ENCODE assay signal across 29 cellular contexts in the genomic region with DNA sequence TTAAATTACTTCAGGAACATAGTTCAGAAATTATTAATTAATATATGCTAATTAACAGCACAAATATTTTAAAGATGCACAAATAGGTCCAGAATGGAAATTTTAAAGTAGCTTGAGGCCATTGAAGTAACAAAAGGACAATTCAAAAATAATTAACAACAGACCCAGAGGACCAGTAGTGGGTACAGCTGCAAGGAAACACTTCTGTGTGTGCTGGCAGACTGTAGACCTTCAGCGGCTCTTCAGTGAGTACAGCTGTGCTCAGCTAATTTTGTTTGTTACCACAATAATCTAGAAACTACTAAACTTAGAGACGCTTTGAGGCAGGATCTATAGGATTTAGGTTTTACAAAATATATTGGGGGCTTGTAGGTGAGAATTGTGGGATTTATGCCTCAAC.
"Had no signal": no experiment of that assay in that cellular context is flagged by ENCODE, and none has a peak within 500 bp of the region (broad histone marks: within the 10 kb centered on the region; RNA-seq: fewer than 3 reads in every experiment).

No MANE protein-coding gene starts in this region.

- H3K4me1 ChIP-seq: adrenal gland, body of pancreas, foreskin keratinocyte, gastrocnemius medialis, heart right ventricle had no signal

- H3K36me3 ChIP-seq: adrenal gland, gastrocnemius medialis, heart right ventricle, WERI-Rb-1 had no signal

- H2AFZ ChIP-seq: hepatocyte had no signal

- ATAC-seq: activated CD4-positive, CD25-positive, alpha-beta regulatory T cell treated with anti-CD3 and anti-CD28 coated beads, Interleukin-2, amount 50 U/mL, for 24 hours; activated CD8-positive, alpha-beta memory T cell treated with anti-CD3 and anti-CD28 coated beads, Interleukin-2, amount 10 ng/mL, durations not matched to agents 7 days and 5 days; activated CD8-positive, alpha-beta T cell treated with anti-CD3 and anti-CD28 coated beads, Interleukin-2, amount 10 ng/mL, durations not matched to agents 7 days and 5 days; activated naive CD8-positive, alpha-beta T cell treated with anti-CD3 and anti-CD28 coated beads, Interleukin-2, amount 50 U/mL, for 24 hours; body of pancreas; esophagus mucosa; foreskin keratinocyte; gastrocnemius medialis; heart right ventricle; T-helper 17 cell had no signal

- H3K27me3 ChIP-seq: adrenal gland, body of pancreas, foreskin keratinocyte, gastrocnemius medialis, heart right ventricle, hepatocyte had no signal

- H3K4me3 ChIP-seq: adrenal gland, body of pancreas, gastrocnemius medialis, heart right ventricle, hepatocyte had no signal

- DNase-seq: activated B cell treated with CpG ODN at 0.5 μM for 24 hours; activated CD4-positive, alpha-beta T cell treated with anti-CD3 and anti-CD28 coated beads for 48 hours; activated CD4-positive, alpha-beta T cell treated with anti-CD3 and anti-CD28 coated beads, Interleukin-2, amount 50 U/mL, for 1 hour; activated CD4-positive, alpha-beta T cell treated with anti-CD3 and anti-CD28 coated beads, Interleukin-2, amount 50 U/mL, for 48 hours; activated CD8-positive, alpha-beta memory T cell treated with anti-CD3 and anti-CD28 coated beads, Interleukin-2, amount 10 ng/mL, durations not matched to agents 7 days and 5 days; activated CD8-positive, alpha-beta memory T cell treated with anti-CD3 and anti-CD28 coated beads, Interleukin-2, amount 50 U/mL, for 4 hours; activated CD8-positive, alpha-beta T cell treated with anti-CD3 and anti-CD28 coated beads, Interleukin-2, amount 10 ng/mL, durations not matched to agents 7 days and 5 days; activated effector memory CD4-positive, alpha-beta T cell treated with anti-CD3 and anti-CD28 coated beads, Interleukin-2, amount 50 U/mL, for 16 hours; activated naive CD4-positive, alpha-beta T cell treated with anti-CD3 and anti-CD28 coated beads for 36 hours; activated naive CD8-positive, alpha-beta T cell treated with anti-CD3 and anti-CD28 coated beads for 36 hours; activated naive CD8-positive, alpha-beta T cell treated with anti-CD3 and anti-CD28 coated beads, Interleukin-2, amount 50 U/mL, for 24 hours; activated T-cell treated with anti-CD3 and anti-CD28 coated beads, Interleukin-2, amount 50 U/mL, for 1 hour; activated T-cell treated with anti-CD3 and anti-CD28 coated beads, Interleukin-2, amount 50 U/mL, for 48 hours; adrenal gland; amygdala; aorta; body of pancreas; caudate nucleus; cortex of kidney; effector CD8-positive, alpha-beta T cell; foreskin keratinocyte; gastrocnemius medialis; heart right ventricle; T-helper 17 cell; T1000; WERI-Rb-1 had no signal

- H3K9me3 ChIP-seq: adrenal gland, body of pancreas, gastrocnemius medialis had no signal

- H3K27ac ChIP-seq: adrenal gland, body of pancreas, foreskin keratinocyte, gastrocnemius medialis, heart right ventricle, hepatocyte, WERI-Rb-1 had no signal

- H3K79me2 ChIP-seq: hepatocyte had no signal

- H3K4me2 ChIP-seq: hepatocyte had no signal
